Comparison of ENCODE assay signal across 1 cellular context in genomic region chr14:49767473-49768300, GRCh38.
TF ChIP-seq lines count a peak whose summit lies in the region.

Gene KLHDC2 (plus strand): TSS chr14:49768153. CDS start chr14:49768469, 316 bp downstream.

TF ChIP-seq in HepG2, 621 proteins besides CTCF, POLR2A, EP300 and RAD21 (continued from another document):
- TF ChIP-seq, protein P1, sequence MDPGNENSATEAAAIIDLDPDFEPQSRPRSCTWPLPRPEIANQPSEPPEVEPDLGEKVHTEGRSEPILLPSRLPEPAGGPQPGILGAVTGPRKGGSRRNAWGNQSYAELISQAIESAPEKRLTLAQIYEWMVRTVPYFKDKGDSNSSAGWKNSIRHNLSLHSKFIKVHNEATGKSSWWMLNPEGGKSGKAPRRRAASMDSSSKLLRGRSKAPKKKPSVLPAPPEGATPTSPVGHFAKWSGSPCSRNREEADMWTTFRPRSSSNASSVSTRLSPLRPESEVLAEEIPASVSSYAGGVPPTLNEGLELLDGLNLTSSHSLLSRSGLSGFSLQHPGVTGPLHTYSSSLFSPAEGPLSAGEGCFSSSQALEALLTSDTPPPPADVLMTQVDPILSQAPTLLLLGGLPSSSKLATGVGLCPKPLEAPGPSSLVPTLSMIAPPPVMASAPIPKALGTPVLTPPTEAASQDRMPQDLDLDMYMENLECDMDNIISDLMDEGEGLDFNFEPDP (CRISPR knock-in tag; conservative IDR thresholded peaks at IDR 0.05), result 0 out of 2 replicates have a peak, but pooled peaks have one; percentile 13
- peak; percentile 68; the same call in 1 of the 2 replicates for TF ChIP-seq ZSCAN31 (CRISPR knock-in tag; IDR thresholded peaks at IDR 0.05; ENCODE audit: low read depth)
- TF ChIP-seq HCFC1 (IDR thresholded peaks at IDR 0.05; ENCODE audit: low read depth, low read length), result peak; percentile 43; the same call in 1 of the 2 replicates
- no peak for TF ChIP-seq ZNF296 (CRISPR knock-in tag; conservative IDR thresholded peaks at IDR 0.05)
- no peak for TF ChIP-seq TBX3 (IDR thresholded peaks at IDR 0.05; ENCODE audit: borderline replicate concordance)
- 0 out of 2 replicates have a peak, but pooled peaks have one; percentile 40 for TF ChIP-seq ZNF713 (CRISPR knock-in tag; IDR thresholded peaks at IDR 0.05)
- TF ChIP-seq ATRX (CRISPR knock-in tag; IDR thresholded peaks at IDR 0.05; ENCODE audit: borderline replicate concordance), result no peak
- peak; percentile 88 for TF ChIP-seq SKI (IDR thresholded peaks at IDR 0.05; ENCODE audit: partially characterized antibody)
- TF ChIP-seq ZZZ3 (CRISPR knock-in tag; IDR thresholded peaks at IDR 0.05; ENCODE audit: borderline replicate concordance), result no peak
- TF ChIP-seq FOXA1 (IDR thresholded peaks at IDR 0.05), result no peak
- peak; percentile 89 for TF ChIP-seq FOXA1 (CRISPR knock-in tag; IDR thresholded peaks at IDR 0.05)
- no peak for TF ChIP-seq MTA3 (CRISPR knock-in tag; IDR thresholded peaks at IDR 0.05)
- TF ChIP-seq ZHX1 (CRISPR knock-in tag; IDR thresholded peaks at IDR 0.05; ENCODE audit: low read depth), result no peak
- TF ChIP-seq ZNF232 (CRISPR knock-in tag; IDR thresholded peaks at IDR 0.05; ENCODE audit: borderline replicate concordance), result no peak
- TF ChIP-seq YY1 (IDR thresholded peaks at IDR 0.05; ENCODE audit: insufficient read depth, insufficient replicate concordance, low read depth, low read length), result peak; percentile 80
- TF ChIP-seq ZNF326 (CRISPR knock-in tag; IDR thresholded peaks at IDR 0.05; ENCODE audit: borderline replicate concordance), result no peak
- TF ChIP-seq MED1 (CRISPR knock-in tag; IDR thresholded peaks at IDR 0.05), result peak; percentile 65; the same call in 1 of the 2 replicates
- TF ChIP-seq YEATS4 (CRISPR knock-in tag; IDR thresholded peaks at IDR 0.05; ENCODE audit: borderline replicate concordance), result peak; percentile 90; the same call in 1 of the 2 replicates
- TF ChIP-seq SP2 (CRISPR knock-in tag; IDR thresholded peaks at IDR 0.05), result peak; percentile 37; the same call in 1 of the 2 replicates
- no peak for TF ChIP-seq ATM (IDR thresholded peaks at IDR 0.05; ENCODE audit: borderline replicate concordance)
- no peak for TF ChIP-seq MIER3 (CRISPR knock-in tag; IDR thresholded peaks at IDR 0.05; ENCODE audit: borderline replicate concordance)
- peak; percentile 69; the same call in 1 of the 2 replicates for TF ChIP-seq ZNF501 (CRISPR knock-in tag; IDR thresholded peaks at IDR 0.05)
- TF ChIP-seq JUND (CRISPR knock-in tag; IDR thresholded peaks at IDR 0.05), result no peak
- TF ChIP-seq MZF1 (CRISPR knock-in tag; IDR thresholded peaks at IDR 0.05; ENCODE audit: borderline replicate concordance), result no peak
- peak; percentile 10; the same call in 1 of the 2 replicates for TF ChIP-seq ZNF747 (CRISPR knock-in tag; IDR thresholded peaks at IDR 0.05; ENCODE audit: borderline replicate concordance)
- TF ChIP-seq GPN1 (CRISPR knock-in tag; IDR thresholded peaks at IDR 0.05; ENCODE audit: borderline replicate concordance), result no peak
